23 cellular contexts compared by ENCODE assay signal in the genomic region with DNA sequence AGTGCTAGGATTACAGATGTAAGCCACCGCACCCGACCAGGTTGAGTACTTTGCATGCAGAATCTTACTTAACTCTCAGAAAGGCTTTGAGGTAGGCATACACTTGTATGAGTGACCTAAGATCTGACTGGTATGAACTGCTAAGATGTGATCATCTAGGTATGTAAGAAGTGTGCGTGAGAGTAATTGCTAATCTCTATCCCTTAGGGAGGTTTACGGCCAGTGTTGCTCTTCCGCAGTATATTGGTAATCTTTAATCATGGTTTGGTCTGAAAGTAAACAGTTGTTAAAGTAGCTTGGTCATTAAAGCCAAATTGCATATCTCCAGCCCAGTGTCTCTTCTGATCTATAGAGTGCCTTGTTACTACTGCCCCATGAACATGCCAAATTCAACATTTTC. TPM values are rescaled to one million over a fixed set of nuclear protein-coding genes. Genes with fewer than 3 reads are reported as not detected.
DNase-seq lines count a peak whose midpoint lies in the region; ATAC-seq and TF ChIP-seq lines count a peak whose summit lies in the region.
"Had no signal": no experiment of that assay in that cellular context is flagged by ENCODE, and none has a peak within 500 bp of the region (broad histone marks: within the 10 kb centered on the region; RNA-seq: fewer than 3 reads in every experiment).

No MANE protein-coding gene starts in this region.

- no peaks in the 10 kb centered on the region for H3K9me3 ChIP-seq in cardiac muscle cell (ENCODE audit: low read depth)
- H3K9me3 ChIP-seq in heart left ventricle: no peaks in the 10 kb centered on the region
- H3K9me3 ChIP-seq in mucosa of descending colon: no peaks in the 10 kb centered on the region
- H3K9me3 ChIP-seq: A549; BE2C; BLaER1 treated with 17β-estradiol and CSF1 and Interleukin-3, amounts not matched to agents 10 nM and 100 nM had no signal

- H3K36me3 ChIP-seq in cardiac muscle cell (peaks cover 49% of the 10 kb centered on the region), heart left ventricle (peaks cover 0 to 94% (median 77%) of the 10 kb centered on the region in 9 donors), mucosa of descending colon (ENCODE audit: low read depth) (peaks cover 5% of the 10 kb centered on the region)

- H3K4me1 Mint-ChIP-seq in endothelial cell (ENCODE audit: unreplicated experiment): no peaks in the 10 kb centered on the region
- H3K4me1 Mint-ChIP-seq in type B pancreatic cell (ENCODE audit: unreplicated experiment): peaks cover 12% of the 10 kb centered on the region
- H3K4me1 Mint-ChIP-seq in activated CD4-positive, alpha-beta memory T cell treated with anti-CD3 and anti-CD28 coated beads, Interleukin-2, amount 10 ng/mL, durations not matched to agents 7 days and 5 days: peaks cover 7% of the 10 kb centered on the region

- H3K4me3 Mint-ChIP-seq in endothelial cell (ENCODE audit: unreplicated experiment): peak overlapping the region; percentile 21
- H3K4me3 Mint-ChIP-seq in type B pancreatic cell: no peak overlapping the region
- no peak overlapping the region for H3K4me3 Mint-ChIP-seq in activated CD4-positive, alpha-beta memory T cell treated with anti-CD3 and anti-CD28 coated beads, Interleukin-2, amount 10 ng/mL, durations not matched to agents 7 days and 5 days
- H3K4me3 Mint-ChIP-seq: CD14-positive monocyte; CD4-positive, alpha-beta T cell; CD8-positive, alpha-beta memory T cell; GM23338; H9 had no signal

- H3K27ac Mint-ChIP-seq in endothelial cell (ENCODE audit: unreplicated experiment): no peak overlapping the region
- peak overlapping the region; percentile 14 for H3K27ac Mint-ChIP-seq in type B pancreatic cell
- H3K27ac Mint-ChIP-seq in activated CD4-positive, alpha-beta memory T cell treated with anti-CD3 and anti-CD28 coated beads, Interleukin-2, amount 10 ng/mL, durations not matched to agents 7 days and 5 days: no peak overlapping the region
- H3K27ac Mint-ChIP-seq: CD4-positive, alpha-beta T cell; GM23338; H9 had no signal

- WGBS in heart left ventricle, 4 donors: 92 to 97% (median 94%) methylated on average over 5 of the region's 5 CpGs

- ATAC-seq in heart left ventricle (no peak), mucosa of descending colon (peak; percentile 60)
- ATAC-seq: A549, GM23338, HCT116 had no signal

- H3K9me3 Mint-ChIP-seq in endothelial cell (ENCODE audit: unreplicated experiment) (no peaks in the 10 kb centered on the region), type B pancreatic cell (no peaks in the 10 kb centered on the region)
- H3K9me3 Mint-ChIP-seq in activated CD4-positive, alpha-beta memory T cell treated with anti-CD3 and anti-CD28 coated beads, Interleukin-2, amount 10 ng/mL, durations not matched to agents 7 days and 5 days: no peaks in the 10 kb centered on the region
- H3K9me3 Mint-ChIP-seq: CD4-positive, alpha-beta T cell; CD8-positive, alpha-beta memory T cell; GM23338; H9 had no signal

- no peaks in the 10 kb centered on the region for H3K27me3 ChIP-seq in cardiac muscle cell
- no peaks in the 10 kb centered on the region for H3K27me3 ChIP-seq in heart left ventricle
- H3K27me3 ChIP-seq: BE2C; BLaER1 treated with 17β-estradiol and CSF1 and Interleukin-3, amounts not matched to agents 10 nM and 100 nM had no signal

- H3K4me1 ChIP-seq in cardiac muscle cell (ENCODE audit: low read depth) (peaks cover under 1% of the 10 kb centered on the region), heart left ventricle (peaks cover 0 to 5% (median under 1%) of the 10 kb centered on the region in 12 donors), mucosa of descending colon (ENCODE audit: low read depth) (peaks cover 3% of the 10 kb centered on the region)

- POLR2A ChIA-PET in activated CD4-positive, alpha-beta memory T cell treated with anti-CD3 and anti-CD28 coated beads, Interleukin-2, amount 10 ng/mL, durations not matched to agents 7 days and 5 days (lab: Charles Lee): no interaction called here

- no peak for TF ChIP-seq POLR2A in heart left ventricle (IDR thresholded peaks at IDR 0.05)

- H3K27ac ChIP-seq in cardiac muscle cell (peak overlapping the region; percentile 36), heart left ventricle (no peak overlapping the region)
- H3K27ac ChIP-seq: A549; BLaER1 treated with 17β-estradiol and CSF1 and Interleukin-3, amounts not matched to agents 10 nM and 100 nM had no signal

- no peak overlapping the region for H3K4me3 ChIP-seq in cardiac muscle cell
- no peak overlapping the region for H3K4me3 ChIP-seq in heart left ventricle
- no peak overlapping the region for H3K4me3 ChIP-seq in mucosa of descending colon
- H3K4me3 ChIP-seq: A549; BLaER1 treated with 17β-estradiol and CSF1 and Interleukin-3, amounts not matched to agents 10 nM and 100 nM; GM23338 had no signal

- DNase-seq in cardiac muscle cell (ENCODE audit: low read depth in 1 of 2, low spot score in 1 of 2): no peak
- DNase-seq in heart left ventricle: no peak
- DNase-seq in endothelial cell (ENCODE audit: low spot score): no peak
- DNase-seq in mucosa of descending colon: no peak
- no peak for DNase-seq in type B pancreatic cell (ENCODE audit: extremely low spot score, unreplicated experiment)
- no peak for DNase-seq in activated CD4-positive, alpha-beta memory T cell treated with anti-CD3 and anti-CD28 coated beads, Interleukin-2, amount 10 ng/mL, durations not matched to agents 7 days and 5 days
- no peak for DNase-seq in nucleus accumbens (lab: John Stamatoyannopoulos, UW)
- DNase-seq in NCI-H345 (lab: John Stamatoyannopoulos, UW): no peak
- DNase-seq: 8988T; ACHN; AML-193; BE2C; CD4-positive, alpha-beta T cell; CD8-positive, alpha-beta memory T cell; DMS53; DMS79 treated with DMSO at 0.1 percent for 48 hours; GF-D8; H9 had no signal

- CTCF ChIA-PET in activated CD4-positive, alpha-beta memory T cell treated with anti-CD3 and anti-CD28 coated beads, Interleukin-2, amount 10 ng/mL, durations not matched to agents 7 days and 5 days (lab: Charles Lee): interaction anchor here (0.5 kb wide), 1 partner anchor 26 kb away, joined by 4 read pairs; no protein-coding TSS in a partner anchor

- H3K36me3 Mint-ChIP-seq in endothelial cell (ENCODE audit: low read depth, unreplicated experiment) (peaks cover 32% of the 10 kb centered on the region), type B pancreatic cell (peaks cover 34% of the 10 kb centered on the region)
- H3K36me3 Mint-ChIP-seq in activated CD4-positive, alpha-beta memory T cell treated with anti-CD3 and anti-CD28 coated beads, Interleukin-2, amount 10 ng/mL, durations not matched to agents 7 days and 5 days (ENCODE audit: low read depth): peaks cover 48% of the 10 kb centered on the region

- intact Hi-C loops in heart left ventricle (cut with DNase I): loop anchor here in 1 of 10 donors (10.0 kb wide), 1 partner anchor 280 kb away; no protein-coding TSS in a partner anchor
- intact Hi-C loops in mucosa of descending colon (cut with DNase I, micrococcal nuclease): no loop called here

- H3K27me3 Mint-ChIP-seq in endothelial cell (ENCODE audit: unreplicated experiment): peaks cover 1% of the 10 kb centered on the region
- no peaks in the 10 kb centered on the region for H3K27me3 Mint-ChIP-seq in type B pancreatic cell
- no peaks in the 10 kb centered on the region for H3K27me3 Mint-ChIP-seq in activated CD4-positive, alpha-beta memory T cell treated with anti-CD3 and anti-CD28 coated beads, Interleukin-2, amount 10 ng/mL, durations not matched to agents 7 days and 5 days
- H3K27me3 Mint-ChIP-seq: CD4-positive, alpha-beta T cell had no signal

- TF ChIP-seq CTCF in cardiac muscle cell (IDR thresholded peaks at IDR 0.05; ENCODE audit: low read depth, low read length): no peak
- TF ChIP-seq CTCF in heart left ventricle (IDR thresholded peaks at IDR 0.05): no peak
- TF ChIP-seq CTCF in endothelial cell (IDR thresholded peaks at IDR 0.05; ENCODE audit: unreplicated experiment): no peak
- TF ChIP-seq CTCF in mucosa of descending colon (IDR thresholded peaks at IDR 0.05): no peak
- TF ChIP-seq CTCF in type B pancreatic cell (conservative IDR thresholded peaks at IDR 0.05): no peak

RNA-seq across cellular contexts. Expression of gene UNG, which starts 7.8 kb away (rescaled TPM):
- total RNA-seq in cardiac muscle cell (133 and 159 TPM in 2 replicates), heart left ventricle (10 to 100 TPM; 20.9 to 37.8 (median 25.3) TPM), endothelial cell (ENCODE audit: unreplicated experiment) (39.4 TPM), mucosa of descending colon (10 to 100 TPM; 22.1 to 39.4 (median 35.6) TPM), type B pancreatic cell (ENCODE audit: low replicate concordance) (49.8 and 63.0 TPM in 2 replicates)
- polyA plus RNA-seq in cardiac muscle cell (78.5 and 85.7 TPM in 2 replicates), heart left ventricle (10 to 100 TPM; 14.5 to 27.8 TPM)
- total RNA-seq in activated CD4-positive, alpha-beta memory T cell treated with anti-CD3 and anti-CD28 coated beads, Interleukin-2, amount 10 ng/mL, durations not matched to agents 7 days and 5 days: 10 to 100 TPM; 35.3 to 38.4 TPM

RNA-seq across cellular contexts. Expression of gene ACACB, which starts 11.2 kb away (rescaled TPM):
- 52.3 and 78.0 TPM in 2 replicates for total RNA-seq in cardiac muscle cell
- polyA plus RNA-seq in cardiac muscle cell: 27.8 and 28.9 TPM in 2 replicates
- 100 to 1,000 TPM in 6 of 9 donors, 10 to 100 TPM in 3; 77.3 to 176 (median 135) TPM for total RNA-seq in heart left ventricle
- 100 to 1,000 TPM in 1 of 2 donors, 10 to 100 TPM in 1; 29.9 to 119 TPM for polyA plus RNA-seq in heart left ventricle
- total RNA-seq in endothelial cell (ENCODE audit: unreplicated experiment): 1.7 TPM
- total RNA-seq in mucosa of descending colon: 100 to 1,000 TPM in 1 of 3 donors, 10 to 100 TPM in 2; 54.4 to 155 (median 66.3) TPM
- total RNA-seq in type B pancreatic cell (ENCODE audit: low replicate concordance): 14.6 and 22.7 TPM in 2 replicates
- 10 to 100 TPM in 1 of 2 experiments, 1 to 10 TPM in 1; 9.7 to 12.2 TPM for total RNA-seq in activated CD4-positive, alpha-beta memory T cell treated with anti-CD3 and anti-CD28 coated beads, Interleukin-2, amount 10 ng/mL, durations not matched to agents 7 days and 5 days

RNA-seq across cellular contexts. Expression of gene ALKBH2, which starts 11.9 kb away (rescaled TPM):
- total RNA-seq in cardiac muscle cell (21.9 and 46.6 TPM in 2 replicates), heart left ventricle (1 to 10 TPM; 5.1 to 9.4 (median 7.1) TPM), endothelial cell (ENCODE audit: unreplicated experiment) (10.4 TPM), mucosa of descending colon (10 to 100 TPM in 1 of 3 donors, 1 to 10 TPM in 2; 5.8 to 10.1 (median 7.5) TPM), type B pancreatic cell (ENCODE audit: low replicate concordance) (19.6 and 31.4 TPM in 2 replicates)
- polyA plus RNA-seq in cardiac muscle cell (32.7 and 47.6 TPM in 2 replicates), heart left ventricle (10 to 100 TPM; 16.8 to 18.0 TPM)
- total RNA-seq in activated CD4-positive, alpha-beta memory T cell treated with anti-CD3 and anti-CD28 coated beads, Interleukin-2, amount 10 ng/mL, durations not matched to agents 7 days and 5 days: 1 to 10 TPM; 8.2 to 8.7 TPM

RNA-seq across cellular contexts. Expression of gene USP30, which starts 52.8 kb away (rescaled TPM):
- total RNA-seq in cardiac muscle cell: 18.9 and 25.9 TPM in 2 replicates
- polyA plus RNA-seq in cardiac muscle cell: 21.0 and 28.7 TPM in 2 replicates
- total RNA-seq in heart left ventricle: 10 to 100 TPM in 8 of 9 donors, 1 to 10 TPM in 1; 9.8 to 29.9 (median 16.7) TPM
- 1 to 10 TPM; 7.1 to 7.2 TPM for polyA plus RNA-seq in heart left ventricle
- 13.6 TPM for total RNA-seq in endothelial cell (ENCODE audit: unreplicated experiment)
- total RNA-seq in mucosa of descending colon: 10 to 100 TPM; 18.2 to 32.0 (median 26.9) TPM
- total RNA-seq in type B pancreatic cell (ENCODE audit: low replicate concordance): 14.5 and 18.9 TPM in 2 replicates
- 10 to 100 TPM in 1 of 2 experiments, 1 to 10 TPM in 1; 6.9 to 13.7 TPM for total RNA-seq in activated CD4-positive, alpha-beta memory T cell treated with anti-CD3 and anti-CD28 coated beads, Interleukin-2, amount 10 ng/mL, durations not matched to agents 7 days and 5 days
